In the genomic region with DNA sequence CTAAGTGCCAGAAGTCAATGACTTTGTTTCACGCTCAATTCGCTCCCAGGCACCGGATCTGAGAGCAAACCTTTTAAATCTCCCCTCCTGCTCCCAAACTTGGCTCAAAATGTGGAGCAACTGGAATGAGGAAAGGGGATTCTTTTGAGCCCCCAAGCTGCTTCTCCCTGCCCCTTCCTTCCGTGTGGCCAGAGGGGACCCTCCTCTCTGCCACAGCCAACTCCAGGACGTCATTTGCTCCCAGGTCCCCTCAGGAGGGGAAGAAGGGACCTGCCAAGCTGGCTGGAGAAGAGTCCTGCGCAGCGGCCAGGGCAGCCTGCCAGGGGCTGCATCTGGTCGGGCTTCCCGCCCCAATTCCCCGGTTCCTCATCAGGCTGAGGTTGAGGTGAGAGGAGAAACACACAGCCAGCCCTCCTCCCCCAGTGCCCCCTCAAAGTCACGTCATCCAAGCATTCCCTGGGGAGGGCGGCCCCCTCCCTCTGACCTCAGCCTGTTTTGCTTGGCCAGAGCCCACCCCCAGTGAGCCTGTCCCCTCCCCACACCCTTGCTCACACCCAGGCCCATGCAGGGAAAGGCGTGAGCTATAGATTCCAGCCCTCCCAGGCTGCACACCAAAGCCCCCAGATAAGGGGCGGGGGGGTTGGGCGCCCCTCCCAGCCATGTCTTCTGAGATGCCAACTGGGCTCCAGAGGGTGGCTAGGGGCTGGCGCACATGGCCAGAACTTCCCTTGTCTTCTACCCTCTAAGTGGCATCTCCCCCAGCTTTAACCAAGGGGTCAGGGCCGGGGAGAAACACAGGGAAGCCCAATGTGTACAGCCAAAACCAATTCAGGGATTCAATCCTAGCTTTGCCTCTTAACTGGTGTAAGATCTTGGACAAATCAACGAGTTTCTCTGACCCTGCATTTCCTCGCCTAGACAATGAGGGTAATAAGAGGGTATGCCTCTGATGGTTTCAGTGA, we compare ENCODE assay signal across 9 cellular contexts. TPM values are rescaled to one million over a fixed set of nuclear protein-coding genes. Genes with fewer than 3 reads are reported as not detected.
DNase-seq lines count a peak whose midpoint lies in the region; ATAC-seq and TF ChIP-seq lines count a peak whose summit lies in the region.
"Had no signal": no experiment of that assay in that cellular context is flagged by ENCODE, and none has a peak within 500 bp of the region (broad histone marks: within the 10 kb centered on the region; RNA-seq: fewer than 3 reads in every experiment).

No MANE protein-coding gene starts in this region.

- intact Hi-C loops in esophagus squamous epithelium (cut with DNase I) (no loop called here), upper lobe of right lung (cut with DNase I) (no loop called here)

- H3K56ac ChIP-seq in mesendoderm (ENCODE audit: low read length) = peak overlapping the region; percentile 2

- peaks cover 4% of the 10 kb centered on the region for H3K79me1 ChIP-seq in mesendoderm (ENCODE audit: low read length)

- no peak overlapping the region for H2BK120ac ChIP-seq in mesendoderm (ENCODE audit: low read depth, low read length)

- 23 to 37% methylated on average over 7 to 13 of the region's 19 CpGs for WGBS in esophagus squamous epithelium, 2 donors
- no CpG with 5 or more reads among the region's 19 CpGs for WGBS in mesendoderm (ENCODE audit: extremely low coverage, insufficient coverage, low lambda C conversion rate)

- H3K27ac ChIP-seq in esophagus squamous epithelium = peak overlapping the region in 3 of 4 donors; percentile 50 to 62 (median 60)
- no peak overlapping the region for H3K27ac ChIP-seq in mesendoderm (ENCODE audit: low read depth, low read length)
- H3K27ac ChIP-seq in upper lobe of right lung = no peak overlapping the region

- H3K36me3 ChIP-seq in esophagus squamous epithelium (no peaks in the 10 kb centered on the region), mesendoderm (ENCODE audit: control insufficient read depth, insufficient read depth, low read length) (no peaks in the 10 kb centered on the region), upper lobe of right lung (no peaks in the 10 kb centered on the region)

- no peak overlapping the region for H4K8ac ChIP-seq in mesendoderm (ENCODE audit: low read depth, low read length)

- no peak overlapping the region for H2BK5ac ChIP-seq in mesendoderm (ENCODE audit: low read length)

- no peak overlapping the region for H3K23ac ChIP-seq in mesendoderm (ENCODE audit: low read length)

- H3K4me2 ChIP-seq in mesendoderm (ENCODE audit: low read length) = no peak overlapping the region

- H3K4me3 ChIP-seq in esophagus squamous epithelium (peak overlapping the region in 1 of 4 donors; percentile 46), mesendoderm (ENCODE audit: low read length) (no peak overlapping the region), upper lobe of right lung (no peak overlapping the region)

- H3K9me3 ChIP-seq in esophagus squamous epithelium (no peaks in the 10 kb centered on the region), upper lobe of right lung (no peaks in the 10 kb centered on the region)

- H3K79me2 ChIP-seq in mesendoderm (ENCODE audit: control insufficient read depth, insufficient read depth, low read length) = peaks cover 2% of the 10 kb centered on the region

- TF ChIP-seq POLR2A in esophagus squamous epithelium (IDR thresholded peaks at IDR 0.05) = no peak

- H3K4me1 ChIP-seq in esophagus squamous epithelium = peaks cover 22 to 79% (median 32%) of the 10 kb centered on the region in 3 donors
- peaks cover 11% of the 10 kb centered on the region for H3K4me1 ChIP-seq in mesendoderm (ENCODE audit: control insufficient read depth, low read depth, low read length)
- peaks cover 33% of the 10 kb centered on the region for H3K4me1 ChIP-seq in upper lobe of right lung

- peak; percentile 45 for ATAC-seq in upper lobe of right lung
- ATAC-seq in HG03457 (IDR thresholded peaks at IDR 0.05; ENCODE audit: unreplicated experiment) = no peak
- ATAC-seq in HG03432 (IDR thresholded peaks at IDR 0.05; ENCODE audit: unreplicated experiment) = no peak

- H4K5ac ChIP-seq in mesendoderm (ENCODE audit: low read length) = no peak overlapping the region

- peak overlapping the region; percentile 32 for H3K9ac ChIP-seq in mesendoderm (ENCODE audit: low read length)

- H3K4ac ChIP-seq in mesendoderm (ENCODE audit: low read depth, low read length) = no peak overlapping the region

- H3K27me3 ChIP-seq in esophagus squamous epithelium = no peaks in the 10 kb centered on the region
- H3K27me3 ChIP-seq in mesendoderm (ENCODE audit: insufficient read depth, low read length, poor library complexity) = no peaks in the 10 kb centered on the region
- no peaks in the 10 kb centered on the region for H3K27me3 ChIP-seq in upper lobe of right lung

- no peak overlapping the region for H2AK5ac ChIP-seq in mesendoderm (ENCODE audit: low read length)

- peak overlapping the region; percentile 13 for H3K18ac ChIP-seq in mesendoderm (ENCODE audit: low read length)

- H2BK15ac ChIP-seq in mesendoderm (replicated peaks; ENCODE audit: low read depth) = no peak overlapping the region

- TF ChIP-seq CTCF in esophagus squamous epithelium (IDR thresholded peaks at IDR 0.05) (no peak), upper lobe of right lung (IDR thresholded peaks at IDR 0.05) (no peak)

- DNase-seq in NCI-H2196 (lab: John Stamatoyannopoulos, UW; ENCODE audit: unreplicated experiment) (peak; percentile 11), NCI-H2196 treated with DMSO at 0.1 percent for 48 hours (lab: John Stamatoyannopoulos, UW; ENCODE audit: unreplicated experiment) (no peak), esophagus squamous epithelium (lab: John Stamatoyannopoulos, UW) (no peak), mesendoderm (no peak), upper lobe of right lung (peak; percentile 73), cerebellar cortex (ENCODE audit: low spot score) (no peak)
- DNase-seq: activated CD4-positive, alpha-beta T cell treated with anti-CD3 and anti-CD28 coated beads, Interleukin-2, amount 10 ng/mL, durations not matched to agents 24 days and 14 days had no signal

RNA-seq across cellular contexts. Expression of gene SH3PXD2A, which starts 35.0 kb away (rescaled TPM):
- total RNA-seq in esophagus squamous epithelium (10 to 100 TPM; 25.1 to 57.8 (median 42.7) TPM), upper lobe of right lung (35.2 TPM)
- 7.7 TPM for polyA plus RNA-seq in mesendoderm (2013, experiment 1 of 2)
- polyA plus RNA-seq in mesendoderm (2013, experiment 2 of 2) = 7.8 TPM

Comparison
In these comparisons a context has a peak if more than half of its experiments do, and no peak if none do; other contexts are left out.
1. DNase-seq: peak in NCI-H2196 (single experiment) and upper lobe of right lung (single experiment); none in NCI-H2196 treated with DMSO at 0.1 percent for 48 hours (single experiment), esophagus squamous epithelium (single experiment), mesendoderm (single experiment) and cerebellar cortex (single experiment).
2. H3K27ac ChIP-seq: peak in esophagus squamous epithelium (3 of 4); none in mesendoderm (single experiment) and upper lobe of right lung (single experiment).